ENCODE assay signal across 8 cellular contexts in genomic region chr18:49168970-49169619, GRCh38.
DNase-seq lines count a peak whose midpoint lies in the region; ATAC-seq lines count a peak whose summit lies in the region.

No MANE protein-coding gene starts in this region.

- POLR2A ChIA-PET in activated CD4-positive, alpha-beta T cell treated with anti-CD3 and anti-CD28 coated beads for 36 hours (lab: Charles Lee): no interaction called here

- H3K36me3 Mint-ChIP-seq in activated CD4-positive, alpha-beta T cell treated with anti-CD3 and anti-CD28 coated beads for 36 hours (ENCODE audit: low read depth): peaks cover 20% of the 10 kb centered on the region

- H3K9me3 Mint-ChIP-seq in activated CD4-positive, alpha-beta T cell treated with anti-CD3 and anti-CD28 coated beads for 36 hours (ENCODE audit: low read depth): peaks cover 9% of the 10 kb centered on the region

- H3K4me1 Mint-ChIP-seq in activated CD4-positive, alpha-beta T cell treated with anti-CD3 and anti-CD28 coated beads for 36 hours: peaks cover 29% of the 10 kb centered on the region

- peak; percentile 58 for DNase-seq in activated CD4-positive, alpha-beta T cell treated with anti-CD3 and anti-CD28 coated beads for 36 hours
- no peak for DNase-seq in activated CD4-positive, alpha-beta T cell treated with anti-CD3 and anti-CD28 coated beads for 1 hour
- DNase-seq in activated CD4-positive, alpha-beta T cell treated with anti-CD3 and anti-CD28 coated beads for 48 hours: peak; percentile 33
- DNase-seq in stimulated activated CD4-positive, alpha-beta T cell treated with anti-CD3 and anti-CD28 coated beads, Interleukin-15, amount 100 ng/mL, for 24 hours: peak; percentile 34
- no peak for DNase-seq in NCI-H524 (lab: John Stamatoyannopoulos, UW)
- DNase-seq in NCI-H1694 treated with DMSO at 0.1 percent for 48 hours (lab: John Stamatoyannopoulos, UW): no peak
- DNase-seq in NCI-H2081 (lab: John Stamatoyannopoulos, UW): no peak

- H3K27ac Mint-ChIP-seq in activated CD4-positive, alpha-beta T cell treated with anti-CD3 and anti-CD28 coated beads for 36 hours: no peak overlapping the region

- intact Hi-C loops in activated CD4-positive, alpha-beta T cell treated with anti-CD3 and anti-CD28 coated beads for 36 hours (cut with DNase I, micrococcal nuclease): loop anchor here in 1 of 2 experiments (5.0 to 10.0 kb wide), 2 partner anchors 112 to 646 kb away; partner anchors contain the start of gene ACAA2

- CTCF ChIA-PET in activated CD4-positive, alpha-beta T cell treated with anti-CD3 and anti-CD28 coated beads for 36 hours (lab: Charles Lee): no interaction called here

- H3K27me3 Mint-ChIP-seq in activated CD4-positive, alpha-beta T cell treated with anti-CD3 and anti-CD28 coated beads for 36 hours: no peaks in the 10 kb centered on the region

- H3K4me3 Mint-ChIP-seq in activated CD4-positive, alpha-beta T cell treated with anti-CD3 and anti-CD28 coated beads for 36 hours: peak overlapping the region; percentile 4

- peak; percentile 86 for ATAC-seq in activated CD4-positive, alpha-beta T cell treated with anti-CD3 and anti-CD28 coated beads for 36 hours
- ATAC-seq in HG02938 (IDR thresholded peaks at IDR 0.05; ENCODE audit: unreplicated experiment): peak; percentile 85

Comparison
In these comparisons a context has a peak if more than half of its experiments do, and no peak if none do; other contexts are left out.
1. DNase-seq: peak in activated CD4-positive, alpha-beta T cell treated with anti-CD3 and anti-CD28 coated beads for 36 hours (single experiment), activated CD4-positive, alpha-beta T cell treated with anti-CD3 and anti-CD28 coated beads for 48 hours (single experiment) and stimulated activated CD4-positive, alpha-beta T cell treated with anti-CD3 and anti-CD28 coated beads, Interleukin-15, amount 100 ng/mL, for 24 hours (single experiment); none in activated CD4-positive, alpha-beta T cell treated with anti-CD3 and anti-CD28 coated beads for 1 hour (single experiment), NCI-H524 (0 of 2), NCI-H1694 treated with DMSO at 0.1 percent for 48 hours (single experiment) and NCI-H2081 (0 of 2).